In genomic region chr3:193963808-193964516, GRCh38 we compare ENCODE assay signal across 11 cellular contexts.
A peak's percentile ranks its signal among the peaks of the same experiment; 100 is the strongest.
DNase-seq lines count a peak whose midpoint lies in the region; ATAC-seq and TF ChIP-seq lines count a peak whose summit lies in the region.
"Had no signal": no experiment of that assay in that cellular context is flagged by ENCODE, and none has a peak within 500 bp of the region (broad histone marks: within the 10 kb centered on the region; RNA-seq: fewer than 3 reads in every experiment).

No MANE protein-coding gene starts in this region.

- H3K27me3 Mint-ChIP-seq in endodermal cell (ENCODE audit: insufficient read depth): peaks cover 70% of the 10 kb centered on the region

- H4K20me1 ChIP-seq in OCI-LY3 (ENCODE audit: insufficient read depth, low read length): no peaks in the 10 kb centered on the region

- TF ChIP-seq EP300 in stomach (IDR thresholded peaks at IDR 0.05): no peak

- H3K36me3 ChIP-seq in OCI-LY3 (replicated peaks; ENCODE audit: low read depth, low read length) (no peaks in the 10 kb centered on the region), endodermal cell (ENCODE audit: control insufficient read depth, insufficient read depth, low read length) (no peaks in the 10 kb centered on the region), stomach (no peaks in the 10 kb centered on the region)

- no peaks in the 10 kb centered on the region for H3K9me3 ChIP-seq in OCI-LY3 (ENCODE audit: insufficient read depth, low read length)
- no peaks in the 10 kb centered on the region for H3K9me3 ChIP-seq in endodermal cell (ENCODE audit: control insufficient read depth, low read length)
- H3K9me3 ChIP-seq in stomach: no peaks in the 10 kb centered on the region

- no peak overlapping the region for H2AFZ ChIP-seq in OCI-LY3 (ENCODE audit: low read depth, low read length)
- H2AFZ ChIP-seq: parathyroid adenoma had no signal

- TF ChIP-seq POLR2A in stomach (IDR thresholded peaks at IDR 0.05): no peak

- H3K27me3 ChIP-seq in OCI-LY3 (ENCODE audit: low read depth, low read length): peaks cover 3% of the 10 kb centered on the region; the same call in 1 of the 2 replicates
- H3K27me3 ChIP-seq in endodermal cell (ENCODE audit: control insufficient read depth, insufficient read depth, low read length, poor library complexity, severe bottlenecking): peaks cover 29% of the 10 kb centered on the region
- peaks cover 0 to 14% (median 0%) of the 10 kb centered on the region in 3 donors for H3K27me3 ChIP-seq in stomach

- peak; percentile 58 for DNase-seq in GM13976 (ENCODE audit: low spot score)
- no peak for DNase-seq in endodermal cell
- no peak for DNase-seq in NCI-H2227 treated with DMSO at 0.1 percent for 48 hours (lab: John Stamatoyannopoulos, UW)
- DNase-seq in stomach: no peak
- no peak for DNase-seq in amniotic stem cell (lab: John Stamatoyannopoulos, UW)
- DNase-seq: NCI-H1417 had no signal

- H3K9ac ChIP-seq in OCI-LY3 (ENCODE audit: low read length) (peak overlapping the region; percentile 45), endodermal cell (ENCODE audit: extremely low read depth, low read length, poor library complexity, severe bottlenecking) (no peak overlapping the region)
- H3K9ac ChIP-seq: parathyroid adenoma had no signal

- no peak overlapping the region for H3K4me3 Mint-ChIP-seq in endodermal cell
- H3K4me3 Mint-ChIP-seq: central memory CD8-positive, alpha-beta T cell had no signal

- intact Hi-C loops in stomach (cut with DNase I; ENCODE audit: low total_unique reads): no loop called here

- 82 to 89% methylated on average over 7 of the region's 7 CpGs for WGBS in endodermal cell (ENCODE audit: insufficient coverage in 1 of 2, insufficient read length in 1 of 2), 2 experiments
- WGBS in stomach, 5 donors: 78 to 89% (median 80%) methylated on average over 7 of the region's 7 CpGs

- H3K4me1 Mint-ChIP-seq in endodermal cell: no peaks in the 10 kb centered on the region
- H3K4me1 Mint-ChIP-seq: central memory CD8-positive, alpha-beta T cell had no signal

- in situ Hi-C loops in GM13976 (cut with MboI; ENCODE audit: low sequenced_read_pairs, unreplicated experiment): loop anchor here (25.0 kb wide), 1 partner anchor 348 kb away; no protein-coding TSS in a partner anchor

- no peaks in the 10 kb centered on the region for H3K79me2 ChIP-seq in OCI-LY3 (ENCODE audit: low read length)
- H3K79me2 ChIP-seq: parathyroid adenoma had no signal

- no peaks in the 10 kb centered on the region for H3K36me3 Mint-ChIP-seq in endodermal cell (ENCODE audit: low read depth)

- H3K27ac ChIP-seq in OCI-LY3 (ENCODE audit: low read length) (peak overlapping the region; percentile 82), endodermal cell (ENCODE audit: low read depth, low read length) (no peak overlapping the region), stomach (no peak overlapping the region)
- H3K27ac ChIP-seq: parathyroid adenoma had no signal

- TF ChIP-seq CTCF in GM13976 (IDR thresholded peaks at IDR 0.05; ENCODE audit: borderline replicate concordance, control extremely low read depth, extremely low read depth, insufficient read depth, missing control alignments): no peak
- TF ChIP-seq CTCF in OCI-LY3 (IDR thresholded peaks at IDR 0.05; ENCODE audit: low read depth, low read length): no peak
- no peak for TF ChIP-seq CTCF in endodermal cell (conservative IDR thresholded peaks at IDR 0.05)
- TF ChIP-seq CTCF in stomach (IDR thresholded peaks at IDR 0.05): no peak

- peaks cover 61% of the 10 kb centered on the region for H3K4me1 ChIP-seq in OCI-LY3 (ENCODE audit: low read length)
- H3K4me1 ChIP-seq in endodermal cell (ENCODE audit: control insufficient read depth, insufficient read depth, low read length): no peaks in the 10 kb centered on the region
- H3K4me1 ChIP-seq in stomach: no peaks in the 10 kb centered on the region
- H3K4me1 ChIP-seq: parathyroid adenoma had no signal

- peak overlapping the region; percentile 87 for H3K4me2 ChIP-seq in OCI-LY3 (ENCODE audit: low read length)

- H3K4me3 ChIP-seq in OCI-LY3 (ENCODE audit: low read length) (peak overlapping the region; percentile 64), endodermal cell (ENCODE audit: low read length) (no peak overlapping the region), stomach (no peak overlapping the region)

- ATAC-seq in GM18870 (IDR thresholded peaks at IDR 0.05; ENCODE audit: unreplicated experiment): peak; percentile 97
- ATAC-seq in HG02852 (IDR thresholded peaks at IDR 0.05; ENCODE audit: unreplicated experiment): peak; percentile 98

- no peak overlapping the region for H3K27ac Mint-ChIP-seq in endodermal cell

- no peaks in the 10 kb centered on the region for H3K9me3 Mint-ChIP-seq in endodermal cell
- H3K9me3 Mint-ChIP-seq: central memory CD8-positive, alpha-beta T cell had no signal
